Comparison of ENCODE assay signal across 1 cellular context in genomic region chr15:35481992-35482391, GRCh38.
TF ChIP-seq lines count a peak whose summit lies in the region.

No MANE protein-coding gene starts in this region.

TF ChIP-seq in IMR-90, 13 proteins besides CTCF, POLR2A, EP300 and RAD21:
- no peak for TF ChIP-seq CHD1 (IDR thresholded peaks at IDR 0.05; ENCODE audit: low read depth, low read length)
- peak; percentile 24; the same call in 1 of the 2 replicates for TF ChIP-seq FOS (IDR thresholded peaks at IDR 0.05; ENCODE audit: low read depth, low read length)
